Comparison of ENCODE assay signal across 16 cellular contexts in the genomic region with DNA sequence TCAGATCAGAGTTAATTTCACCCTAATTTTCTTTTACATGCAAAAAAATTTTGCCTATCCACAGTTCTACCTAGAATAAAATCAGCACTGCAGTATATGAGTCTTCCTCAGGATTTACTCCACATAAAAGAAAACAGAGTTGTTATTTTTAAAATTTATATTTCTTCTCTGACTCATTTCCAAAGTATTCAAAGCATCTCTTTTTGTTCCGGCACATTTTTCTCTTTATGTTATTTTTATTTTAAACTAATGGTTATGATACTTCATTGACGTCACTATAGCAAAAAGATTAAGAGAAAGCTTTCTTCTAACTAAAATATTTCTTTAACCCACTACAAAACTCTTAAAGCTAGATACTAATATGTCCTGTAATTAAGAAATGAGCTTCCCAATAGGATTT.
DNase-seq lines count a peak whose midpoint lies in the region; TF ChIP-seq lines count a peak whose summit lies in the region.
"Had no signal": no experiment of that assay in that cellular context is flagged by ENCODE, and none has a peak within 500 bp of the region (broad histone marks: within the 10 kb centered on the region; RNA-seq: fewer than 3 reads in every experiment).

No MANE protein-coding gene starts in this region.

- DNase-seq in HT1080 (ENCODE audit: low read depth) (peak; percentile 15), cardiac fibroblast (ENCODE audit: low read depth in 2 of 2) (peak; percentile 56 to 76), iris pigment epithelial cell (ENCODE audit: low read depth) (peak; percentile 61), type B pancreatic cell (ENCODE audit: extremely low spot score, unreplicated experiment) (no peak), inferior parietal cortex (ENCODE audit: extremely low spot score) (no peak), NCI-H748 treated with DMSO at 0.1 percent for 48 hours (lab: John Stamatoyannopoulos, UW) (no peak)
- DNase-seq in stimulated activated CD8-positive, alpha-beta memory T cell treated with anti-CD3 and anti-CD28 coated beads, Interleukin-4, amount 100 ng/mL, for 48 hours: no peak
- DNase-seq: activated CD4-positive, alpha-beta T cell treated with anti-CD3 and anti-CD28 coated beads, Interleukin-2, amount 50 U/mL, for 1 hour; activated T-cell treated with anti-CD3 and anti-CD28 coated beads, Interleukin-2, amount 50 U/mL, for 24 hours; Calu3; left cardiac atrium; naive thymus-derived CD8-positive, alpha-beta T cell; NCI-H2081; T-helper 9 cell had no signal

- no peaks in the 10 kb centered on the region for H3K9me3 Mint-ChIP-seq in type B pancreatic cell
- H3K9me3 Mint-ChIP-seq: activated T-cell treated with anti-CD3 and anti-CD28 coated beads, Interleukin-2, amount 50 U/mL, for 24 hours; dendritic cell treated with granulocyte-macrophage colony-stimulating factor and Interleukin-4, amounts not matched to agents 40 ng/mL and 50 ng/mL, for 4 days; stimulated activated naive CD8-positive, alpha-beta T cell treated with anti-CD3 and anti-CD28 coated beads, Interleukin-15, Interleukin-2, amounts not matched to agents 100 ng/mL and 50 ng/mL, for 24 hours had no signal

- no peak overlapping the region for H3K4me3 Mint-ChIP-seq in type B pancreatic cell
- H3K4me3 Mint-ChIP-seq: activated T-cell treated with anti-CD3 and anti-CD28 coated beads, Interleukin-2, amount 50 U/mL, for 24 hours; dendritic cell treated with granulocyte-macrophage colony-stimulating factor and Interleukin-4, amounts not matched to agents 40 ng/mL and 50 ng/mL, for 4 days; naive thymus-derived CD8-positive, alpha-beta T cell; stimulated activated naive CD8-positive, alpha-beta T cell treated with anti-CD3 and anti-CD28 coated beads, Interleukin-15, Interleukin-2, amounts not matched to agents 100 ng/mL and 50 ng/mL, for 24 hours had no signal

- H3K27me3 Mint-ChIP-seq in type B pancreatic cell: no peaks in the 10 kb centered on the region
- H3K27me3 Mint-ChIP-seq: activated T-cell treated with anti-CD3 and anti-CD28 coated beads, Interleukin-2, amount 50 U/mL, for 24 hours; dendritic cell treated with granulocyte-macrophage colony-stimulating factor and Interleukin-4, amounts not matched to agents 40 ng/mL and 50 ng/mL, for 4 days; naive thymus-derived CD8-positive, alpha-beta T cell; stimulated activated naive CD8-positive, alpha-beta T cell treated with anti-CD3 and anti-CD28 coated beads, Interleukin-15, Interleukin-2, amounts not matched to agents 100 ng/mL and 50 ng/mL, for 24 hours had no signal

- H3K4me3 ChIP-seq in cardiac fibroblast (replicated peaks in 1 of 2; ENCODE audit: low read depth in 2 of 2, low read length in 2 of 2): no peak overlapping the region

- no peaks in the 10 kb centered on the region for H3K36me3 Mint-ChIP-seq in type B pancreatic cell
- H3K36me3 Mint-ChIP-seq: naive thymus-derived CD8-positive, alpha-beta T cell had no signal

- peak overlapping the region; percentile 95 for H3K27ac Mint-ChIP-seq in type B pancreatic cell
- H3K27ac Mint-ChIP-seq: activated T-cell treated with anti-CD3 and anti-CD28 coated beads, Interleukin-2, amount 50 U/mL, for 24 hours; dendritic cell treated with granulocyte-macrophage colony-stimulating factor and Interleukin-4, amounts not matched to agents 40 ng/mL and 50 ng/mL, for 4 days; naive thymus-derived CD8-positive, alpha-beta T cell; stimulated activated naive CD8-positive, alpha-beta T cell treated with anti-CD3 and anti-CD28 coated beads, Interleukin-15, Interleukin-2, amounts not matched to agents 100 ng/mL and 50 ng/mL, for 24 hours had no signal

- peaks cover 20% of the 10 kb centered on the region for H3K4me1 Mint-ChIP-seq in type B pancreatic cell (ENCODE audit: unreplicated experiment)
- H3K4me1 Mint-ChIP-seq: naive thymus-derived CD8-positive, alpha-beta T cell had no signal

- TF ChIP-seq CTCF in cardiac fibroblast (IDR thresholded peaks at IDR 0.05; ENCODE audit: low read depth, low read length) (no peak), type B pancreatic cell (conservative IDR thresholded peaks at IDR 0.05) (no peak)

Comparison
In these comparisons a context has a peak if more than half of its experiments do, and no peak if none do; other contexts are left out.
1. DNase-seq: peak in HT1080 (single experiment), cardiac fibroblast (2 of 2) and iris pigment epithelial cell (single experiment); none in type B pancreatic cell (single experiment), inferior parietal cortex (single experiment), stimulated activated CD8-positive, alpha-beta memory T cell treated with anti-CD3 and anti-CD28 coated beads, Interleukin-4, amount 100 ng/mL, for 48 hours (single experiment) and NCI-H748 treated with DMSO at 0.1 percent for 48 hours (single experiment).